Comparison of ENCODE assay signal across 12 cellular contexts in the genomic region with DNA sequence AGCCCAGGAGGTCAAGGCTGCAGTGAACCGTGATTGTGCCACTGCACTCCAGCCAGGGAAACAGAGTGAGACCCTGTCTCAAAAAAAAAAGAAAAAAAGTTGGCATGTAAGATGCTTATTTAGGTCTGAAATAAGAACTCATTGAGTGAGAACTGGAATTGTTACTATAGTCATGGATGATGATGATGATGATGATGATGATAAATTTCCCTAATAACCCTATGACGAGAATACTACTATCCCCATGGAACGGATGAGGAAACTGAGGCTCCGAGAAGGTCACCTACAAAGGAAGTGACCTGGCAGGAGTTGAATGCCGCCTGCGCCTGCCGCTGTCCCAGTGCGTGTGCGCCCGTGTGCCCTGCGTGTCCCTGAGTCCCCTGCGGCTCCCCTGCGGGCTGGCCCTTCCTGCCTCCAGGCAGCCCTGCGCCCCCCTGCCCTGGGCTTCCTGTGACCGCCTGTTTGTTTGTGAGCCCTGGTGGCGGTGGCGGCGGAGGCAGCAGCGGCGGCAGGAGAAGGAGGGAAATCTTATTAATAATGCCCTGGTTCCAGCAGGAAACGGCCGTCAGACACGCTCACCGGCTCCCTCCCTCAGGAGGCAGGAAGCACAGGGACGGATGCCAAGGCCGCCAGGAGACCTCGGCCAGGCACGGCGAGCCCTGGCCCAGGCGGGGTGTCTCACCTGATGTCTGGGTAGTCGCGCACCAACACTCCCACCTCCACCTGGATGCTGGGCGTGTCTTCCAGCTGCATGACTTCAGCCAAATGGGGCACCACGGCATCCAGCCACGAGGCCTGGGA. TPM values are rescaled to one million over a fixed set of nuclear protein-coding genes. Genes with fewer than 3 reads are reported as not detected.
DNase-seq lines count a peak whose midpoint lies in the region; ATAC-seq and TF ChIP-seq lines count a peak whose summit lies in the region.
"Had no signal": no experiment of that assay in that cellular context is flagged by ENCODE, and none has a peak within 500 bp of the region (broad histone marks: within the 10 kb centered on the region; RNA-seq: fewer than 3 reads in every experiment).

No MANE protein-coding gene starts in this region.

- H3K9ac ChIP-seq in endodermal cell (ENCODE audit: extremely low read depth, low read length, poor library complexity, severe bottlenecking): no peak overlapping the region

- peak; percentile 30 for TF ChIP-seq CTCF in endodermal cell (conservative IDR thresholded peaks at IDR 0.05)

- H3K27ac ChIP-seq in endodermal cell (ENCODE audit: low read depth, low read length): no peak overlapping the region

- no peaks in the 10 kb centered on the region for H3K4me1 ChIP-seq in endodermal cell (ENCODE audit: control insufficient read depth, insufficient read depth, low read length)

- no peaks in the 10 kb centered on the region for H3K9me3 Mint-ChIP-seq in endodermal cell
- H3K9me3 Mint-ChIP-seq: CD8-positive, alpha-beta T cell had no signal

- peak; percentile 72 for DNase-seq in COR-L47 (lab: John Stamatoyannopoulos, UW)
- DNase-seq in NCI-H1417 treated with DMSO at 0.1 percent for 48 hours (lab: John Stamatoyannopoulos, UW): peak; percentile 8
- DNase-seq in endodermal cell: peak; percentile 85
- DNase-seq in lung microvascular endothelial cell (ENCODE audit: low read depth in 2 of 2): peak; percentile 37 to 43
- DNase-seq in T1000 (lab: John Stamatoyannopoulos, UW): no peak
- DNase-seq: activated gamma-delta T cell; CD8-positive, alpha-beta T cell; HCEC 1CT had no signal

- H3K9me3 ChIP-seq in endodermal cell (ENCODE audit: control insufficient read depth, low read length): no peaks in the 10 kb centered on the region

- ATAC-seq in GM19351 (IDR thresholded peaks at IDR 0.05; ENCODE audit: unreplicated experiment) (no peak), GM18909 (IDR thresholded peaks at IDR 0.05; ENCODE audit: poor library complexity, unreplicated experiment) (no peak), HG03045 (IDR thresholded peaks at IDR 0.05; ENCODE audit: unreplicated experiment) (no peak)
- ATAC-seq: CD8-positive, alpha-beta T cell had no signal

- WGBS in endodermal cell (ENCODE audit: insufficient coverage in 1 of 2, insufficient read length in 1 of 2), 2 experiments: 55 to 70% methylated on average over 22 to 35 of the region's 35 CpGs

- H3K4me3 ChIP-seq in endodermal cell (ENCODE audit: low read length): no peak overlapping the region

- peaks cover 70% of the 10 kb centered on the region for H3K27me3 Mint-ChIP-seq in endodermal cell (ENCODE audit: insufficient read depth)

- H3K27me3 ChIP-seq in endodermal cell (ENCODE audit: control insufficient read depth, insufficient read depth, low read length, poor library complexity, severe bottlenecking): peaks cover 22% of the 10 kb centered on the region

- H3K4me1 Mint-ChIP-seq in endodermal cell: peaks cover 2% of the 10 kb centered on the region

- peak overlapping the region; percentile 60 for H3K4me3 Mint-ChIP-seq in endodermal cell
- H3K4me3 Mint-ChIP-seq: CD8-positive, alpha-beta T cell had no signal

- no peaks in the 10 kb centered on the region for H3K36me3 Mint-ChIP-seq in endodermal cell (ENCODE audit: low read depth)
- H3K36me3 Mint-ChIP-seq: CD8-positive, alpha-beta T cell had no signal

- no peak overlapping the region for H3K27ac Mint-ChIP-seq in endodermal cell
- H3K27ac Mint-ChIP-seq: CD8-positive, alpha-beta T cell had no signal

- no peaks in the 10 kb centered on the region for H3K36me3 ChIP-seq in endodermal cell (ENCODE audit: control insufficient read depth, insufficient read depth, low read length)

RNA-seq across cellular contexts. Expression of a gene that starts 29.6 kb away (rescaled TPM):
- under 1 TPM in 1 of 2 donors, not detected in 1; 0.11 TPM for total RNA-seq in endodermal cell
- 1.2 TPM for polyA plus RNA-seq in endodermal cell (2013, experiment 1 of 2)
- 1.3 TPM for polyA plus RNA-seq in endodermal cell (2013, experiment 2 of 2)
- 0.20 and 0.44 TPM in 2 replicates for total RNA-seq in lung microvascular endothelial cell
- total RNA-seq: CD8-positive, alpha-beta T cell; NCI-H460 had no signal

RNA-seq across cellular contexts. Expression of a gene that starts 35.5 kb away (rescaled TPM):
- total RNA-seq in endodermal cell (10 to 100 TPM; 74.6 to 90.6 TPM), lung microvascular endothelial cell (6.5 and 23.0 TPM in 2 replicates)
- polyA plus RNA-seq in endodermal cell (2013, experiment 1 of 2): 40.4 TPM
- polyA plus RNA-seq in endodermal cell (2013, experiment 2 of 2): 34.5 TPM

RNA-seq across cellular contexts. Expression of a gene that starts 37.0 kb away (rescaled TPM):
- total RNA-seq in endodermal cell (10 to 100 TPM in 1 of 2 donors, 1 to 10 TPM in 1; 9.4 to 11.3 TPM), lung microvascular endothelial cell (2.0 and 3.8 TPM in 2 replicates)
- polyA plus RNA-seq in endodermal cell (2013, experiment 1 of 2): 4.8 TPM
- polyA plus RNA-seq in endodermal cell (2013, experiment 2 of 2): 4.9 TPM

RNA-seq across cellular contexts. Expression of a gene that starts 37.6 kb away (rescaled TPM):
- total RNA-seq in endodermal cell (10 to 100 TPM; 56.6 to 79.1 TPM), lung microvascular endothelial cell (22.9 and 36.1 TPM in 2 replicates)
- polyA plus RNA-seq in endodermal cell (2013, experiment 1 of 2): 35.0 TPM
- polyA plus RNA-seq in endodermal cell (2013, experiment 2 of 2): 33.3 TPM

RNA-seq across cellular contexts. Expression of a gene that starts 54.8 kb away (rescaled TPM):
- under 1 TPM; 0.15 to 0.22 TPM for total RNA-seq in endodermal cell
- polyA plus RNA-seq in endodermal cell (2013, experiment 1 of 2): 0.25 TPM
- 0.21 TPM for polyA plus RNA-seq in endodermal cell (2013, experiment 2 of 2)
- 0.20 and 0.22 TPM in 2 replicates for total RNA-seq in lung microvascular endothelial cell
